In the genomic region with DNA sequence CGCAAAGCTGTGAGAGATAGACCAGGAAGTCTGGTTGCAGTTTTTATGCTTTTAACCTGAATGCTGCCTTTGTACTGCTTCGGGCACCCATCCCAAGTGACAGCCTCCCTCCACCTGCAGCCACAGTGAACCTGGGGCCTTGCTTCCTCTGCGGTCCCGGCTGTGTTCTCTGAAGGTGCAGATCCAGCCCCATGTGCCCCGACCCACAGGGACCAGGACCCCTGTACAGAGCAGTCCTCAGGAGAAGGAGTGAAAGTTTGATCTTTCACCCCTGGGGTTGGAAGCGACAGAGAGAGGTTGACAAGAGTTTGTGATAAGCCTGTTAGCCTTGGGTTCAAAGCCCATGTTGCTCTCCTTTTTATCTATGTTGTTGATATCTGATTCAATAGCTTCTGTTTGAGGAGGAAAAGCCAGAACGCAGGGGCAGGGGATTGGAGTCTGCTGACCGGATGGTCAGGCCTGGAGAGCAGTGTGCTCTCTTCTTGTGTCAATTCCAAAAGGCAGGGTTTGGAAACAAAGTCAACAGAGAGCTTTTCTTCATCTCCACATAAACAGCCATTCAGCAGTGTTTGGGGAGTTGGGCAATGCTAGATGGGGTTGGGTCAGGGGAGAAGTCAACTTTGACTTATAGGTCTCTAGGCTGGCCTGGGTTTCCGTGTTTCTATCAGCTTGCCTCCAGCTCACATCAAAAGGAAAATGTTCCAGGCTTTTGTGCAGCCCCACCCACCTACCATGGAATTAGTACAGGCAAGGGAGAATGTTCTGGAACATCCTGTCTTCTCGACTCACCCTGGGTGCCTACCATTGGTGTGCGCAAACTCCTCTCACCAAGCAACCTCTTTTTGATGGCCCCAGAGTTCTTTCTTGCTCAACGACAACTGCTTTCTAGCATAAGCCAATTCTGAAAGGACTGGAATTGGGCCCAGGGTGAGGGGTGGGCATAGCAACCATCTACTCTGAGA, we compare ENCODE assay signal across 1 cellular context.
TF ChIP-seq lines count a peak whose summit lies in the region.

No MANE protein-coding gene starts in this region.

TF ChIP-seq in HepG2, 621 proteins besides CTCF, POLR2A, EP300 and RAD21 (continued from another document and continues in another):
- TF ChIP-seq, protein P1, sequence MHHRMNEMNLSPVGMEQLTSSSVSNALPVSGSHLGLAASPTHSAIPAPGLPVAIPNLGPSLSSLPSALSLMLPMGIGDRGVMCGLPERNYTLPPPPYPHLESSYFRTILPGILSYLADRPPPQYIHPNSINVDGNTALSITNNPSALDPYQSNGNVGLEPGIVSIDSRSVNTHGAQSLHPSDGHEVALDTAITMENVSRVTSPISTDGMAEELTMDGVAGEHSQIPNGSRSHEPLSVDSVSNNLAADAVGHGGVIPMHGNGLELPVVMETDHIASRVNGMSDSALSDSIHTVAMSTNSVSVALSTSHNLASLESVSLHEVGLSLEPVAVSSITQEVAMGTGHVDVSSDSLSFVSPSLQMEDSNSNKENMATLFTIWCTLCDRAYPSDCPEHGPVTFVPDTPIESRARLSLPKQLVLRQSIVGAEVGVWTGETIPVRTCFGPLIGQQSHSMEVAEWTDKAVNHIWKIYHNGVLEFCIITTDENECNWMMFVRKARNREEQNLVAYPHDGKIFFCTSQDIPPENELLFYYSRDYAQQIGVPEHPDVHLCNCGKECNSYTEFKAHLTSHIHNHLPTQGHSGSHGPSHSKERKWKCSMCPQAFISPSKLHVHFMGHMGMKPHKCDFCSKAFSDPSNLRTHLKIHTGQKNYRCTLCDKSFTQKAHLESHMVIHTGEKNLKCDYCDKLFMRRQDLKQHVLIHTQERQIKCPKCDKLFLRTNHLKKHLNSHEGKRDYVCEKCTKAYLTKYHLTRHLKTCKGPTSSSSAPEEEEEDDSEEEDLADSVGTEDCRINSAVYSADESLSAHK (CRISPR knock-in tag; IDR thresholded peaks at IDR 0.05; ENCODE audit: borderline replicate concordance): no peak
- no peak for TF ChIP-seq ZNF484 (CRISPR knock-in tag; IDR thresholded peaks at IDR 0.05; ENCODE audit: borderline replicate concordance, low read depth)
- TF ChIP-seq MXD4 (CRISPR knock-in tag; IDR thresholded peaks at IDR 0.05): no peak
- no peak for TF ChIP-seq NFE2L2 (IDR thresholded peaks at IDR 0.05; ENCODE audit: low read length)
- TF ChIP-seq ARID2 (CRISPR knock-in tag; IDR thresholded peaks at IDR 0.05; ENCODE audit: borderline replicate concordance): peak; percentile 22; the same call in 1 of the 2 replicates
- TF ChIP-seq FOXJ3 (CRISPR knock-in tag; IDR thresholded peaks at IDR 0.05; ENCODE audit: borderline replicate concordance): peak; percentile 100
- peak; percentile 78 for TF ChIP-seq ZFY (CRISPR knock-in tag; IDR thresholded peaks at IDR 0.05)
- TF ChIP-seq RFXANK (CRISPR knock-in tag; IDR thresholded peaks at IDR 0.05): 0 out of 2 replicates have a peak, but pooled peaks have one; percentile 75
- TF ChIP-seq, protein P2, sequence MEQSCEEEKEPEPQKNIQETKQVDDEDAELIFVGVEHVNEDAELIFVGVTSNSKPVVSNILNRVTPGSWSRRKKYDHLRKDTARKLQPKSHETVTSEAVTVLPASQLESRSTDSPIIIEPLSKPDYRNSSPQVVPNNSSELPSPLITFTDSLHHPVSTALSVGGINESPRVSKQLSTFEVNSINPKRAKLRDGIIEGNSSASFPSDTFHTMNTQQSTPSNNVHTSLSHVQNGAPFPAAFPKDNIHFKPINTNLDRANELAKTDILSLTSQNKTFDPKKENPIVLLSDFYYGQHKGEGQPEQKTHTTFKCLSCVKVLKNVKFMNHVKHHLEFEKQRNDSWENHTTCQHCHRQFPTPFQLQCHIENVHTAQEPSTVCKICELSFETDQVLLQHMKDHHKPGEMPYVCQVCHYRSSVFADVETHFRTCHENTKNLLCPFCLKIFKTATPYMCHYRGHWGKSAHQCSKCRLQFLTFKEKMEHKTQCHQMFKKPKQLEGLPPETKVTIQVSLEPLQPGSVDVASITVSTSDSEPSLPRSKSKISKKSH (CRISPR knock-in tag; IDR thresholded peaks at IDR 0.05; ENCODE audit: borderline replicate concordance): no peak
- no peak for TF ChIP-seq NONO (IDR thresholded peaks at IDR 0.05)
- TF ChIP-seq NONO (CRISPR knock-in tag; conservative IDR thresholded peaks at IDR 0.05): peak; percentile 80
- no peak; the same call in 1 of the 2 replicates for TF ChIP-seq MYNN (CRISPR knock-in tag; IDR thresholded peaks at IDR 0.05; ENCODE audit: low read depth)
- TF ChIP-seq PAWR (CRISPR knock-in tag; IDR thresholded peaks at IDR 0.05; ENCODE audit: borderline replicate concordance): no peak
- TF ChIP-seq, protein P3, sequence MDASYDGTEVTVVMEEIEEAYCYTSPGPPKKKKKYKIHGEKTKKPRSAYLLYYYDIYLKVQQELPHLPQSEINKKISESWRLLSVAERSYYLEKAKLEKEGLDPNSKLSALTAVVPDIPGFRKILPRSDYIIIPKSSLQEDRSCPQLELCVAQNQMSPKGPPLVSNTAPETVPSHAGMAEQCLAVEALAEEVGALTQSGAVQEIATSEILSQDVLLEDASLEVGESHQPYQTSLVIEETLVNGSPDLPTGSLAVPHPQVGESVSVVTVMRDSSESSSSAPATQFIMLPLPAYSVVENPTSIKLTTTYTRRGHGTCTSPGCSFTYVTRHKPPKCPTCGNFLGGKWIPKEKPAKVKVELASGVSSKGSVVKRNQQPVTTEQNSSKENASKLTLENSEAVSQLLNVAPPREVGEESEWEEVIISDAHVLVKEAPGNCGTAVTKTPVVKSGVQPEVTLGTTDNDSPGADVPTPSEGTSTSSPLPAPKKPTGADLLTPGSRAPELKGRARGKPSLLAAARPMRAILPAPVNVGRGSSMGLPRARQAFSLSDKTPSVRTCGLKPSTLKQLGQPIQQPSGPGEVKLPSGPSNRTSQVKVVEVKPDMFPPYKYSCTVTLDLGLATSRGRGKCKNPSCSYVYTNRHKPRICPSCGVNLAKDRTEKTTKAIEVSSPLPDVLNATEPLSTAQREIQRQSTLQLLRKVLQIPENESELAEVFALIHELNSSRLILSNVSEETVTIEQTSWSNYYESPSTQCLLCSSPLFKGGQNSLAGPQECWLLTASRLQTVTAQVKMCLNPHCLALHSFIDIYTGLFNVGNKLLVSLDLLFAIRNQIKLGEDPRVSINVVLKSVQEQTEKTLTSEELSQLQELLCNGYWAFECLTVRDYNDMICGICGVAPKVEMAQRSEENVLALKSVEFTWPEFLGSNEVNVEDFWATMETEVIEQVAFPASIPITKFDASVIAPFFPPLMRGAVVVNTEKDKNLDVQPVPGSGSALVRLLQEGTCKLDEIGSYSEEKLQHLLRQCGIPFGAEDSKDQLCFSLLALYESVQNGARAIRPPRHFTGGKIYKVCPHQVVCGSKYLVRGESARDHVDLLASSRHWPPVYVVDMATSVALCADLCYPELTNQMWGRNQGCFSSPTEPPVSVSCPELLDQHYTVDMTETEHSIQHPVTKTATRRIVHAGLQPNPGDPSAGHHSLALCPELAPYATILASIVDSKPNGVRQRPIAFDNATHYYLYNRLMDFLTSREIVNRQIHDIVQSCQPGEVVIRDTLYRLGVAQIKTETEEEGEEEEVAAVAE (CRISPR knock-in tag; IDR thresholded peaks at IDR 0.05; ENCODE audit: borderline replicate concordance): peak; percentile 25; the same call in 1 of the 2 replicates
- peak; percentile 95 for TF ChIP-seq SOX13 (IDR thresholded peaks at IDR 0.05)
- TF ChIP-seq SOX13 (CRISPR knock-in tag; conservative IDR thresholded peaks at IDR 0.05 in 1 of 2, IDR thresholded peaks at IDR 0.05 in 1 of 2): peak in 1 of 2 experiments; percentile 93; a peak in 2 of 4 replicates
- 0 out of 2 replicates have a peak, but pooled peaks have one; percentile 28 for TF ChIP-seq ZNF263 (CRISPR knock-in tag; IDR thresholded peaks at IDR 0.05)
- TF ChIP-seq ZNF121 (CRISPR knock-in tag; IDR thresholded peaks at IDR 0.05): peak; percentile 71; the same call in 1 of the 2 replicates
- TF ChIP-seq ZNF235 (CRISPR knock-in tag; IDR thresholded peaks at IDR 0.05; ENCODE audit: borderline replicate concordance): no peak
- TF ChIP-seq MED8 (CRISPR knock-in tag; IDR thresholded peaks at IDR 0.05; ENCODE audit: insufficient replicate concordance): peak; percentile 100
- TF ChIP-seq, protein P4, sequence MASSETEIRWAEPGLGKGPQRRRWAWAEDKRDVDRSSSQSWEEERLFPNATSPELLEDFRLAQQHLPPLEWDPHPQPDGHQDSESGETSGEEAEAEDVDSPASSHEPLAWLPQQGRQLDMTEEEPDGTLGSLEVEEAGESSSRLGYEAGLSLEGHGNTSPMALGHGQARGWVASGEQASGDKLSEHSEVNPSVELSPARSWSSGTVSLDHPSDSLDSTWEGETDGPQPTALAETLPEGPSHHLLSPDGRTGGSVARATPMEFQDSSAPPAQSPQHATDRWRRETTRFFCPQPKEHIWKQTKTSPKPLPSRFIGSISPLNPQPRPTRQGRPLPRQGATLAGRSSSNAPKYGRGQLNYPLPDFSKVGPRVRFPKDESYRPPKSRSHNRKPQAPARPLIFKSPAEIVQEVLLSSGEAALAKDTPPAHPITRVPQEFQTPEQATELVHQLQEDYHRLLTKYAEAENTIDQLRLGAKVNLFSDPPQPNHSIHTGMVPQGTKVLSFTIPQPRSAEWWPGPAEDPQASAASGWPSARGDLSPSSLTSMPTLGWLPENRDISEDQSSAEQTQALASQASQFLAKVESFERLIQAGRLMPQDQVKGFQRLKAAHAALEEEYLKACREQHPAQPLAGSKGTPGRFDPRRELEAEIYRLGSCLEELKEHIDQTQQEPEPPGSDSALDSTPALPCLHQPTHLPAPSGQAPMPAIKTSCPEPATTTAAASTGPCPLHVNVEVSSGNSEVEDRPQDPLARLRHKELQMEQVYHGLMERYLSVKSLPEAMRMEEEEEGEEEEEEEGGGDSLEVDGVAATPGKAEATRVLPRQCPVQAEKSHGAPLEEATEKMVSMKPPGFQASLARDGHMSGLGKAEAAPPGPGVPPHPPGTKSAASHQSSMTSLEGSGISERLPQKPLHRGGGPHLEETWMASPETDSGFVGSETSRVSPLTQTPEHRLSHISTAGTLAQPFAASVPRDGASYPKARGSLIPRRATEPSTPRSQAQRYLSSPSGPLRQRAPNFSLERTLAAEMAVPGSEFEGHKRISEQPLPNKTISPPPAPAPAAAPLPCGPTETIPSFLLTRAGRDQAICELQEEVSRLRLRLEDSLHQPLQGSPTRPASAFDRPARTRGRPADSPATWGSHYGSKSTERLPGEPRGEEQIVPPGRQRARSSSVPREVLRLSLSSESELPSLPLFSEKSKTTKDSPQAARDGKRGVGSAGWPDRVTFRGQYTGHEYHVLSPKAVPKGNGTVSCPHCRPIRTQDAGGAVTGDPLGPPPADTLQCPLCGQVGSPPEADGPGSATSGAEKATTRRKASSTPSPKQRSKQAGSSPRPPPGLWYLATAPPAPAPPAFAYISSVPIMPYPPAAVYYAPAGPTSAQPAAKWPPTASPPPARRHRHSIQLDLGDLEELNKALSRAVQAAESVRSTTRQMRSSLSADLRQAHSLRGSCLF (CRISPR knock-in tag; IDR thresholded peaks at IDR 0.05; ENCODE audit: borderline replicate concordance): peak; percentile 87; the same call in 1 of the 2 replicates
- peak; percentile 72 for TF ChIP-seq ZSCAN12 (CRISPR knock-in tag; IDR thresholded peaks at IDR 0.05)
- TF ChIP-seq ZNF614 (CRISPR knock-in tag; IDR thresholded peaks at IDR 0.05; ENCODE audit: borderline replicate concordance): peak; percentile 98
- peak; percentile 79 for TF ChIP-seq KAT8 (CRISPR knock-in tag; IDR thresholded peaks at IDR 0.05)
- TF ChIP-seq, protein P5, sequence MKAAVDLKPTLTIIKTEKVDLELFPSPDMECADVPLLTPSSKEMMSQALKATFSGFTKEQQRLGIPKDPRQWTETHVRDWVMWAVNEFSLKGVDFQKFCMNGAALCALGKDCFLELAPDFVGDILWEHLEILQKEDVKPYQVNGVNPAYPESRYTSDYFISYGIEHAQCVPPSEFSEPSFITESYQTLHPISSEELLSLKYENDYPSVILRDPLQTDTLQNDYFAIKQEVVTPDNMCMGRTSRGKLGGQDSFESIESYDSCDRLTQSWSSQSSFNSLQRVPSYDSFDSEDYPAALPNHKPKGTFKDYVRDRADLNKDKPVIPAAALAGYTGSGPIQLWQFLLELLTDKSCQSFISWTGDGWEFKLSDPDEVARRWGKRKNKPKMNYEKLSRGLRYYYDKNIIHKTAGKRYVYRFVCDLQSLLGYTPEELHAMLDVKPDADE (CRISPR knock-in tag; IDR thresholded peaks at IDR 0.05): no peak
- TF ChIP-seq ZNF350 (CRISPR knock-in tag; IDR thresholded peaks at IDR 0.05; ENCODE audit: borderline replicate concordance, low read depth): peak; percentile 96; the same call in 1 of the 2 replicates
- TF ChIP-seq, protein P6, sequence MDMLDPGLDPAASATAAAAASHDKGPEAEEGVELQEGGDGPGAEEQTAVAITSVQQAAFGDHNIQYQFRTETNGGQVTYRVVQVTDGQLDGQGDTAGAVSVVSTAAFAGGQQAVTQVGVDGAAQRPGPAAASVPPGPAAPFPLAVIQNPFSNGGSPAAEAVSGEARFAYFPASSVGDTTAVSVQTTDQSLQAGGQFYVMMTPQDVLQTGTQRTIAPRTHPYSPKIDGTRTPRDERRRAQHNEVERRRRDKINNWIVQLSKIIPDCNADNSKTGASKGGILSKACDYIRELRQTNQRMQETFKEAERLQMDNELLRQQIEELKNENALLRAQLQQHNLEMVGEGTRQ (IDR thresholded peaks at IDR 0.05; ENCODE audit: low read depth, low read length): no peak
- TF ChIP-seq, protein P6 (CRISPR knock-in tag; IDR thresholded peaks at IDR 0.05; ENCODE audit: borderline replicate concordance): peak; percentile 47; the same call in 1 of the 2 replicates
- TF ChIP-seq, protein P7, sequence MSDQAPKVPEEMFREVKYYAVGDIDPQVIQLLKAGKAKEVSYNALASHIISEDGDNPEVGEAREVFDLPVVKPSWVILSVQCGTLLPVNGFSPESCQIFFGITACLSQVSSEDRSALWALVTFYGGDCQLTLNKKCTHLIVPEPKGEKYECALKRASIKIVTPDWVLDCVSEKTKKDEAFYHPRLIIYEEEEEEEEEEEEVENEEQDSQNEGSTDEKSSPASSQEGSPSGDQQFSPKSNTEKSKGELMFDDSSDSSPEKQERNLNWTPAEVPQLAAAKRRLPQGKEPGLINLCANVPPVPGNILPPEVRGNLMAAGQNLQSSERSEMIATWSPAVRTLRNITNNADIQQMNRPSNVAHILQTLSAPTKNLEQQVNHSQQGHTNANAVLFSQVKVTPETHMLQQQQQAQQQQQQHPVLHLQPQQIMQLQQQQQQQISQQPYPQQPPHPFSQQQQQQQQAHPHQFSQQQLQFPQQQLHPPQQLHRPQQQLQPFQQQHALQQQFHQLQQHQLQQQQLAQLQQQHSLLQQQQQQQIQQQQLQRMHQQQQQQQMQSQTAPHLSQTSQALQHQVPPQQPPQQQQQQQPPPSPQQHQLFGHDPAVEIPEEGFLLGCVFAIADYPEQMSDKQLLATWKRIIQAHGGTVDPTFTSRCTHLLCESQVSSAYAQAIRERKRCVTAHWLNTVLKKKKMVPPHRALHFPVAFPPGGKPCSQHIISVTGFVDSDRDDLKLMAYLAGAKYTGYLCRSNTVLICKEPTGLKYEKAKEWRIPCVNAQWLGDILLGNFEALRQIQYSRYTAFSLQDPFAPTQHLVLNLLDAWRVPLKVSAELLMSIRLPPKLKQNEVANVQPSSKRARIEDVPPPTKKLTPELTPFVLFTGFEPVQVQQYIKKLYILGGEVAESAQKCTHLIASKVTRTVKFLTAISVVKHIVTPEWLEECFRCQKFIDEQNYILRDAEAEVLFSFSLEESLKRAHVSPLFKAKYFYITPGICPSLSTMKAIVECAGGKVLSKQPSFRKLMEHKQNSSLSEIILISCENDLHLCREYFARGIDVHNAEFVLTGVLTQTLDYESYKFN (CRISPR knock-in tag; conservative IDR thresholded peaks at IDR 0.05): peak; percentile 99
- TF ChIP-seq ZNF530 (CRISPR knock-in tag; IDR thresholded peaks at IDR 0.05; ENCODE audit: low read depth): no peak
